In the genomic region with DNA sequence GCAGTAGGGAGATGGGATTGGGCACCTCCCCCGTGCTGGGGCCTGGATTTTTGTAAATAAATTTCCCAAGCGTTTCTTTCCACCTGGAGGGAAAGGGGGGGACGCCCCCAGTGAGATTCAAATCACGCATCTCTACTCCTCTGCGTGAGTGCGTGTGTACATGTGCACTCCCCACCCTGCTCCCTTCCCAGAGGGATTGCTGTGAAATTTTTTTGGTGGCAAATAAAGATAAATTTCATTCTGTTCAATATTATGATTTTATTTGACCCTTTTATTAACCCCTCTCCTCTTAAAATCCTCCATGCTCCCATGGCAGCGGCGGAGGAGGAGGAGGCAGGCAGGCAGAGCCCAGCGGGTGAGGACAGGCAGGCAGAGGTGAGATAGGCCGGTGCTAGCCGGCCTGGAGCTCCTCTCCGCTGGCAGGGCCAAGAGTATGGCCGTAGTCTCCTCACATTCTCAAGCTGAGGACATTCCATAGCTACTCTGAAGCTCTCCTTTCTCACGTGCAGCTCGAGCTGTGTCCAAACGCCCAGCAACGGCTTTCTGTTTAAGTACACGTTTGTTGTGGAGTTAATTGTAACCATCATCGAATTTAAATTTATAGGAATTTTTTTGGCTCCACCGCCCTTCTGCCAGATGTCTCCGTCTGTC, we compare ENCODE assay signal across 20 cellular contexts. TPM values are rescaled to one million over a fixed set of nuclear protein-coding genes. Genes with fewer than 3 reads are reported as not detected.
A peak's percentile ranks its signal among the peaks of the same experiment; 100 is the strongest.
DNase-seq lines count a peak whose midpoint lies in the region; ATAC-seq and TF ChIP-seq lines count a peak whose summit lies in the region.
"Had no signal": no experiment of that assay in that cellular context is flagged by ENCODE, and none has a peak within 500 bp of the region (broad histone marks: within the 10 kb centered on the region; RNA-seq: fewer than 3 reads in every experiment).

No MANE protein-coding gene starts in this region.

- no peak for ATAC-seq in CD4-positive, CD25-positive, alpha-beta regulatory T cell (ENCODE audit: low read depth in 2 of 2)
- ATAC-seq in GM23338 = peak; percentile 27
- ATAC-seq in central memory CD8-positive, alpha-beta T cell (replicated peaks; ENCODE audit: extremely low read depth, poor library complexity, severe bottlenecking) = no peak
- no peak for ATAC-seq in GM18868 (IDR thresholded peaks at IDR 0.05; ENCODE audit: unreplicated experiment)
- ATAC-seq: heart right ventricle, right cardiac atrium had no signal

- H4K20me1 ChIP-seq in GM23338 (replicated peaks; ENCODE audit: insufficient read depth) = peaks cover 34% of the 10 kb centered on the region

- no peak overlapping the region for H3K9ac ChIP-seq in neuronal stem cell (ENCODE audit: low read depth, low read length, poor library complexity)
- H3K9ac ChIP-seq: BLaER1 had no signal

- no CpG with 5 or more reads among the region's 21 CpGs for WGBS in neuronal stem cell (ENCODE audit: extremely low coverage in 2 of 2, insufficient read length in 2 of 2, insufficient replicate concordance in 1 of 2), 2 donors

- peaks cover 97% of the 10 kb centered on the region for H3K27me3 Mint-ChIP-seq in CD4-positive, CD25-positive, alpha-beta regulatory T cell
- H3K27me3 Mint-ChIP-seq in GM23338 (ENCODE audit: insufficient read depth, low read depth, poor library complexity) = peaks cover 99% of the 10 kb centered on the region
- H3K27me3 Mint-ChIP-seq in central memory CD8-positive, alpha-beta T cell = peaks cover 93% of the 10 kb centered on the region

- H3K4me1 Mint-ChIP-seq in CD4-positive, CD25-positive, alpha-beta regulatory T cell = peaks cover 5 to 35% (median 17%) of the 10 kb centered on the region in 4 donors
- H3K4me1 Mint-ChIP-seq in GM23338 = peaks cover 28% of the 10 kb centered on the region
- H3K4me1 Mint-ChIP-seq in central memory CD8-positive, alpha-beta T cell = peaks cover 32% of the 10 kb centered on the region

- H3F3A ChIP-seq in GM23338 (replicated peaks; ENCODE audit: low read depth) = peaks cover 31% of the 10 kb centered on the region

- H3K18ac ChIP-seq in neuronal stem cell (ENCODE audit: low read length) = no peak overlapping the region

- H3K4me1 ChIP-seq in CD4-positive, CD25-positive, alpha-beta regulatory T cell (ENCODE audit: control insufficient read depth, insufficient read depth, low read length, poor library complexity, severe bottlenecking) = peaks cover 29% of the 10 kb centered on the region
- H3K4me1 ChIP-seq in GM23338 (ENCODE audit: insufficient read depth) (peaks cover 34% of the 10 kb centered on the region), neuronal stem cell (ENCODE audit: control insufficient read depth in 2 of 2, insufficient read depth in 1 of 2, low read depth in 1 of 2, low read length in 2 of 2) (no peaks in the 10 kb centered on the region)
- H3K4me1 ChIP-seq: BLaER1 had no signal

- H3K4me3 Mint-ChIP-seq in CD4-positive, CD25-positive, alpha-beta regulatory T cell = peak overlapping the region in 3 of 4 donors; percentile 4 to 75 (median 56)
- H3K4me3 Mint-ChIP-seq in GM23338 = no peak overlapping the region
- H3K4me3 Mint-ChIP-seq in central memory CD8-positive, alpha-beta T cell = peak overlapping the region; percentile 51

- no peak overlapping the region for H2BK15ac ChIP-seq in neuronal stem cell (ENCODE audit: low read length)

- H3K14ac ChIP-seq in neuronal stem cell (ENCODE audit: low read length) = no peak overlapping the region

- no peaks in the 10 kb centered on the region for H3K79me2 ChIP-seq in GM23338 (replicated peaks; ENCODE audit: insufficient read depth)

- no peak overlapping the region for H3K4me3 ChIP-seq in CD4-positive, CD25-positive, alpha-beta regulatory T cell (ENCODE audit: low read depth, low read length)
- H3K4me3 ChIP-seq in GM23338 (no peak overlapping the region; the same call in 1 of the 2 replicates), neuronal stem cell (ENCODE audit: low read length in 2 of 2) (no peak overlapping the region)
- H3K4me3 ChIP-seq: BLaER1, heart right ventricle had no signal

- H2AFZ ChIP-seq in GM23338 (no peak overlapping the region), neuronal stem cell (ENCODE audit: low read length) (no peak overlapping the region)

- H3K9me2 ChIP-seq in GM23338 (ENCODE audit: insufficient read depth) = no peaks in the 10 kb centered on the region

- no peaks in the 10 kb centered on the region for H3K36me3 Mint-ChIP-seq in CD4-positive, CD25-positive, alpha-beta regulatory T cell
- H3K36me3 Mint-ChIP-seq in GM23338 (ENCODE audit: low read depth) = no peaks in the 10 kb centered on the region; the same call in 2 of the 3 replicates
- H3K36me3 Mint-ChIP-seq in central memory CD8-positive, alpha-beta T cell (ENCODE audit: insufficient read depth) = peaks cover 28% of the 10 kb centered on the region

- H4K8ac ChIP-seq in neuronal stem cell (ENCODE audit: low read depth, low read length) = no peak overlapping the region

- H3K9me3 ChIP-seq in CD4-positive, CD25-positive, alpha-beta regulatory T cell (ENCODE audit: control insufficient read depth in 2 of 2, low read length in 2 of 2) = peaks cover 2 to 20% of the 10 kb centered on the region in 2 experiments
- H3K9me3 ChIP-seq in neuronal stem cell (replicated peaks in 1 of 2; ENCODE audit: control insufficient read depth in 2 of 2, insufficient read depth in 1 of 2, low read depth in 1 of 2, low read length in 2 of 2) = peaks cover 0 to 15% of the 10 kb centered on the region in 2 donors
- H3K9me3 ChIP-seq: heart right ventricle had no signal

- TF ChIP-seq CTCF in GM23338 (conservative IDR thresholded peaks at IDR 0.05; ENCODE audit: low read depth in 2 of 2) = no peak

- H3K79me1 ChIP-seq in neuronal stem cell (ENCODE audit: low read depth, low read length) = no peaks in the 10 kb centered on the region

- no peak overlapping the region for H2AK5ac ChIP-seq in neuronal stem cell (ENCODE audit: low read depth, low read length)

- no peak overlapping the region for H2BK5ac ChIP-seq in neuronal stem cell (ENCODE audit: low read length)

- H3K4ac ChIP-seq in neuronal stem cell (ENCODE audit: low read length) = no peak overlapping the region

- H3K23ac ChIP-seq in neuronal stem cell (ENCODE audit: low read depth, low read length, poor library complexity) = peak overlapping the region; percentile 46

- no peak overlapping the region for H2BK120ac ChIP-seq in neuronal stem cell (ENCODE audit: low read depth, low read length)

- H3K4me2 ChIP-seq in GM23338 (no peak overlapping the region), neuronal stem cell (ENCODE audit: insufficient read depth, low read length, poor library complexity, severe bottlenecking) (no peak overlapping the region)

- no peaks in the 10 kb centered on the region for H3K36me3 ChIP-seq in CD4-positive, CD25-positive, alpha-beta regulatory T cell (ENCODE audit: control insufficient read depth, insufficient read depth, low read length)
- no peaks in the 10 kb centered on the region; the same call in 1 of the 2 replicates for H3K36me3 ChIP-seq in GM23338 (ENCODE audit: insufficient read depth)
- no peaks in the 10 kb centered on the region for H3K36me3 ChIP-seq in neuronal stem cell (replicated peaks in 1 of 2; ENCODE audit: control insufficient read depth in 2 of 2, insufficient read depth in 2 of 2, low read length in 2 of 2)
- H3K36me3 ChIP-seq: BLaER1, heart right ventricle had no signal

- no peak overlapping the region for H4K91ac ChIP-seq in neuronal stem cell (ENCODE audit: low read depth, low read length, poor library complexity)

- H3K27me3 ChIP-seq in CD4-positive, CD25-positive, alpha-beta regulatory T cell (ENCODE audit: control insufficient read depth, insufficient read depth, low read length) = peaks cover 64% of the 10 kb centered on the region
- H3K27me3 ChIP-seq in GM23338 (ENCODE audit: insufficient read depth) = peaks cover 100% of the 10 kb centered on the region
- H3K27me3 ChIP-seq in neuronal stem cell (ENCODE audit: control insufficient read depth in 3 of 3, insufficient read depth in 3 of 3, low read depth in 1 of 3, low read length in 3 of 3) = peaks cover 53 to 99% (median 97%) of the 10 kb centered on the region in 3 experiments

- peaks cover 0 to 23% (median 1%) of the 10 kb centered on the region in 7 donors for H3K9me3 Mint-ChIP-seq in CD4-positive, CD25-positive, alpha-beta regulatory T cell
- no peaks in the 10 kb centered on the region; the same call in 1 of the 3 replicates for H3K9me3 Mint-ChIP-seq in GM23338
- H3K9me3 Mint-ChIP-seq in central memory CD8-positive, alpha-beta T cell = no peaks in the 10 kb centered on the region

- no peak overlapping the region for H3K27ac ChIP-seq in CD4-positive, CD25-positive, alpha-beta regulatory T cell (ENCODE audit: insufficient read depth, low read length, poor library complexity, severe bottlenecking)
- H3K27ac ChIP-seq in GM23338 (ENCODE audit: low read depth) (no peak overlapping the region), neuronal stem cell (replicated peaks; ENCODE audit: low read length) (no peak overlapping the region)
- H3K27ac ChIP-seq: BLaER1, heart right ventricle had no signal

- H3K27ac Mint-ChIP-seq in CD4-positive, CD25-positive, alpha-beta regulatory T cell = no peak overlapping the region
- no peak overlapping the region for H3K27ac Mint-ChIP-seq in GM23338
- H3K27ac Mint-ChIP-seq in central memory CD8-positive, alpha-beta T cell (ENCODE audit: low read depth) = peak overlapping the region; percentile 70

- no peak overlapping the region for H2BK12ac ChIP-seq in neuronal stem cell (ENCODE audit: low read length)

- DNase-seq in CD4-positive, CD25-positive, alpha-beta regulatory T cell = no peak
- peak; percentile 73 for DNase-seq in GM23338 (ENCODE audit: low spot score)
- no peak for DNase-seq in central memory CD8-positive, alpha-beta T cell (ENCODE audit: low spot score in 2 of 2)
- DNase-seq in neuronal stem cell (ENCODE audit: low spot score) = no peak
- DNase-seq in inferior parietal cortex (ENCODE audit: extremely low spot score) = no peak
- DNase-seq in AG08396 (ENCODE audit: low spot score) = no peak
- DNase-seq: activated CD4-positive, CD25-positive, alpha-beta regulatory T cell treated with anti-CD3 and anti-CD28 coated beads, Interleukin-2, amount 50 U/mL, for 72 hours; activated effector memory CD4-positive, alpha-beta T cell treated with anti-CD3 and anti-CD28 coated beads, Interleukin-2, amount 50 U/mL, for 16 hours; amygdala; effector memory CD4-positive, alpha-beta T cell; HCEC 1CT; heart right ventricle; NCI-H187; NCI-H446 treated with DMSO at 0.1 percent for 48 hours had no signal

RNA-seq across cellular contexts. Expression of a gene that starts 1.5 kb away (rescaled TPM):
- total RNA-seq in CD4-positive, CD25-positive, alpha-beta regulatory T cell = not detected
- not detected for polyA plus RNA-seq in CD4-positive, CD25-positive, alpha-beta regulatory T cell
- not detected in 2 replicates for total RNA-seq in GM23338 (2014; rRNA removed; shearing (Covaris generic))
- not detected in 2 replicates for polyA plus RNA-seq in GM23338 (2016; fragmentation: Nextera tagmentation; extraction: Ambion mirVana)
- not detected for polyA plus RNA-seq in neuronal stem cell (2013, experiment 1 of 2)
- polyA plus RNA-seq in neuronal stem cell (2013, experiment 2 of 2) = not detected
- total RNA-seq: heart right ventricle, mesenteric fat pad, right cardiac atrium had no signal
- polyA plus RNA-seq: heart right ventricle, right cardiac atrium had no signal

RNA-seq across cellular contexts. Expression of a gene that starts 3.4 kb away (rescaled TPM):
- total RNA-seq in CD4-positive, CD25-positive, alpha-beta regulatory T cell = not detected
- not detected for polyA plus RNA-seq in CD4-positive, CD25-positive, alpha-beta regulatory T cell
- total RNA-seq in GM23338 (2014; rRNA removed; shearing (Covaris generic)) = not detected in 2 replicates
- not detected in 2 replicates for polyA plus RNA-seq in GM23338 (2016; fragmentation: Nextera tagmentation; extraction: Ambion mirVana)
- not detected for polyA plus RNA-seq in neuronal stem cell (2013, experiment 1 of 2)
- polyA plus RNA-seq in neuronal stem cell (2013, experiment 2 of 2) = not detected
- total RNA-seq: heart right ventricle, HT1080, mesenteric fat pad, right cardiac atrium had no signal
- polyA plus RNA-seq: heart right ventricle, right cardiac atrium had no signal

RNA-seq across cellular contexts. Expression of a gene that starts 8.6 kb away (rescaled TPM):
- total RNA-seq in CD4-positive, CD25-positive, alpha-beta regulatory T cell = not detected
- polyA plus RNA-seq in CD4-positive, CD25-positive, alpha-beta regulatory T cell = not detected
- not detected in 2 replicates for total RNA-seq in GM23338 (2014; rRNA removed; shearing (Covaris generic))
- not detected in 2 replicates for polyA plus RNA-seq in GM23338 (2016; fragmentation: Nextera tagmentation; extraction: Ambion mirVana)
- not detected for polyA plus RNA-seq in neuronal stem cell (2013, experiment 1 of 2)
- polyA plus RNA-seq in neuronal stem cell (2013, experiment 2 of 2) = not detected
- total RNA-seq: heart right ventricle, right cardiac atrium had no signal
- polyA plus RNA-seq: heart right ventricle, right cardiac atrium had no signal

RNA-seq across cellular contexts. Expression of a gene that starts 21.6 kb away (rescaled TPM):
- not detected for total RNA-seq in CD4-positive, CD25-positive, alpha-beta regulatory T cell
- not detected for polyA plus RNA-seq in CD4-positive, CD25-positive, alpha-beta regulatory T cell
- total RNA-seq in GM23338 (2014; rRNA removed; shearing (Covaris generic)) = not detected in 2 replicates
- polyA plus RNA-seq in GM23338 (2016; fragmentation: Nextera tagmentation; extraction: Ambion mirVana) = not detected in 2 replicates
- polyA plus RNA-seq in neuronal stem cell (2013, experiment 1 of 2) = not detected
- polyA plus RNA-seq in neuronal stem cell (2013, experiment 2 of 2) = not detected
- total RNA-seq: heart right ventricle, HT1080, kidney epithelial cell, mesenteric fat pad, right cardiac atrium had no signal
- polyA plus RNA-seq: heart right ventricle, right cardiac atrium had no signal

RNA-seq across cellular contexts. Expression of a gene that starts 23.7 kb away (rescaled TPM):
- total RNA-seq in CD4-positive, CD25-positive, alpha-beta regulatory T cell = not detected
- polyA plus RNA-seq in CD4-positive, CD25-positive, alpha-beta regulatory T cell = not detected
- total RNA-seq in GM23338 (2014; rRNA removed; shearing (Covaris generic)) = not detected in 2 replicates
- polyA plus RNA-seq in GM23338 (2016; fragmentation: Nextera tagmentation; extraction: Ambion mirVana) = not detected in 2 replicates
- polyA plus RNA-seq in neuronal stem cell (2013, experiment 1 of 2) = not detected
- polyA plus RNA-seq in neuronal stem cell (2013, experiment 2 of 2) = not detected
- total RNA-seq: heart right ventricle had no signal
- polyA plus RNA-seq: heart right ventricle, right cardiac atrium had no signal
